ENCODE assay signal across 23 cellular contexts in the genomic region with DNA sequence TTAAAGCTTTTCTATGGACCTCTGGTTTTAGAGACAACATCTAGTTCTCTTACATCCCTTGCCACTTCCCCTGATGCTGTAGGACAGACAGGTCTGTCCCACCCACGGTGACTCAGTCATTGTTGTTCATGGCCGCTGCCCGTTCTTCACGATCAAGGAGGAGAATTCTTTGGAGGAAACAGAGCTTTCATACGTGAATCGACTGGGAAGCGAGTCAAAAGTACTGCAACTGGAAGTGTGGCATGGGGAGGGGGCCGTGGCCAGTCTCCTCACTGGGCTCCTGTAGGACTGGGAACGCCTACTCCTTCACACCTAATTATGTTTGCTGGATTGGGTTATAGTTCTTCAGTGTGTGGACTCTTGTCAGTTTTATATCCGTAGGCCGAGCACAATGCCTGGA. TPM values are rescaled to one million over a fixed set of nuclear protein-coding genes. Genes with fewer than 3 reads are reported as not detected.
DNase-seq lines count a peak whose midpoint lies in the region; ATAC-seq, FAIRE-seq and TF ChIP-seq lines count a peak whose summit lies in the region.
"Had no signal": no experiment of that assay in that cellular context is flagged by ENCODE, and none has a peak within 500 bp of the region (broad histone marks: within the 10 kb centered on the region; RNA-seq: fewer than 3 reads in every experiment).

No MANE protein-coding gene starts in this region.

- H3K4me3 Mint-ChIP-seq in astrocyte (ENCODE audit: unreplicated experiment) = no peak overlapping the region
- H3K4me3 Mint-ChIP-seq in activated CD4-positive, alpha-beta T cell treated with anti-CD3 and anti-CD28 coated beads for 36 hours = no peak overlapping the region
- H3K4me3 Mint-ChIP-seq: B cell; CD4-positive, alpha-beta T cell; GM23338 had no signal

- H3K4me1 Mint-ChIP-seq in astrocyte (ENCODE audit: low read depth, unreplicated experiment) = no peaks in the 10 kb centered on the region
- H3K4me1 Mint-ChIP-seq in activated CD4-positive, alpha-beta T cell treated with anti-CD3 and anti-CD28 coated beads for 36 hours = peaks cover under 1% of the 10 kb centered on the region

- CTCF ChIA-PET in endothelial cell of umbilical vein (lab: Charles Lee) = interaction anchor here (1.5 kb wide), 1 partner anchor 10 kb away, joined by 4 read pairs; no protein-coding TSS in a partner anchor
- CTCF ChIA-PET in activated CD4-positive, alpha-beta T cell treated with anti-CD3 and anti-CD28 coated beads for 36 hours (lab: Charles Lee) = interaction anchor here (1.3 kb wide), 1 partner anchor 19 kb away, joined by 3 read pairs; no protein-coding TSS in a partner anchor

- peaks cover 21% of the 10 kb centered on the region for H3K27me3 Mint-ChIP-seq in astrocyte (ENCODE audit: low read depth, unreplicated experiment)
- H3K27me3 Mint-ChIP-seq in activated CD4-positive, alpha-beta T cell treated with anti-CD3 and anti-CD28 coated beads for 36 hours = no peaks in the 10 kb centered on the region
- H3K27me3 Mint-ChIP-seq: B cell; CD4-positive, alpha-beta T cell had no signal

- H3K9me3 ChIP-seq in astrocyte (ENCODE audit: insufficient read depth, low read depth, low read length) (no peaks in the 10 kb centered on the region), endothelial cell of umbilical vein (replicated peaks; ENCODE audit: control insufficient read depth, insufficient read depth, low read length) (no peaks in the 10 kb centered on the region), sigmoid colon (no peaks in the 10 kb centered on the region), spleen (no peaks in the 10 kb centered on the region)
- H3K9me3 ChIP-seq: MG63 had no signal

- H3K4me3 ChIP-seq in astrocyte (ENCODE audit: insufficient read depth, low read depth, low read length) (no peak overlapping the region), endothelial cell of umbilical vein (replicated peaks in 1 of 3; ENCODE audit: insufficient read depth in 1 of 3, low read depth in 1 of 3, low read length in 3 of 3) (no peak overlapping the region), sigmoid colon (no peak overlapping the region), spleen (no peak overlapping the region)
- H3K4me3 ChIP-seq: GM23338, MG63 had no signal

- no peak for TF ChIP-seq EP300 in sigmoid colon (IDR thresholded peaks at IDR 0.05)

- H2AFZ ChIP-seq in astrocyte (ENCODE audit: low read depth, low read length) (peak overlapping the region; percentile 73), endothelial cell of umbilical vein (ENCODE audit: low read depth, low read length) (peak overlapping the region; percentile 44)
- H2AFZ ChIP-seq: GM23338 had no signal

- peak overlapping the region; percentile 64 for H3K4me2 ChIP-seq in astrocyte (ENCODE audit: low read length)
- no peak overlapping the region for H3K4me2 ChIP-seq in endothelial cell of umbilical vein (ENCODE audit: insufficient read depth, low read length)
- H3K4me2 ChIP-seq: GM23338, KMS-11 had no signal

- H3K9me3 Mint-ChIP-seq in astrocyte (ENCODE audit: unreplicated experiment) = no peaks in the 10 kb centered on the region
- H3K9me3 Mint-ChIP-seq in activated CD4-positive, alpha-beta T cell treated with anti-CD3 and anti-CD28 coated beads for 36 hours (ENCODE audit: low read depth) = no peaks in the 10 kb centered on the region
- H3K9me3 Mint-ChIP-seq: CD4-positive, alpha-beta T cell; GM23338 had no signal

- H3K4me1 ChIP-seq in astrocyte (ENCODE audit: insufficient read depth, low read length) (no peaks in the 10 kb centered on the region), endothelial cell of umbilical vein (ENCODE audit: control insufficient read depth, extremely low read depth, insufficient read depth, low read length) (peaks cover 2% of the 10 kb centered on the region), sigmoid colon (peaks cover 0 to 6% (median 3%) of the 10 kb centered on the region in 4 donors), spleen (peaks cover 0 to 21% (median 9%) of the 10 kb centered on the region in 6 donors)

- 88 to 91% methylated on average over 11 of the region's 11 CpGs for WGBS in sigmoid colon, 2 donors
- 74 to 83% (median 83%) methylated on average over 11 of the region's 11 CpGs for WGBS in spleen, 5 donors

- H3K27ac Mint-ChIP-seq in astrocyte (ENCODE audit: unreplicated experiment) = no peak overlapping the region
- no peak overlapping the region for H3K27ac Mint-ChIP-seq in activated CD4-positive, alpha-beta T cell treated with anti-CD3 and anti-CD28 coated beads for 36 hours
- H3K27ac Mint-ChIP-seq: B cell; CD4-positive, alpha-beta T cell; GM23338 had no signal

- intact Hi-C loops in endothelial cell of umbilical vein (cut with micrococcal nuclease) = no loop called here
- intact Hi-C loops in sigmoid colon (cut with DNase I) = no loop called here
- intact Hi-C loops in activated CD4-positive, alpha-beta T cell treated with anti-CD3 and anti-CD28 coated beads for 36 hours (cut with DNase I, micrococcal nuclease) = no loop called here
- intact Hi-C loops in spleen (cut with DNase I; ENCODE audit: low total_unique reads) = no loop called here

- FAIRE-seq in astrocyte (lab: Jason Lieb, UNC) = no peak
- no peak for FAIRE-seq in endothelial cell of umbilical vein (lab: Jason Lieb, UNC)
- FAIRE-seq: D721Med, G401.6, GM12891, GM19239 had no signal

- ATAC-seq in activated CD4-positive, alpha-beta T cell treated with anti-CD3 and anti-CD28 coated beads for 36 hours = no peak
- ATAC-seq: GM23338, Panc1 had no signal

- H3K27ac ChIP-seq in astrocyte (ENCODE audit: low read depth, low read length) = no peak overlapping the region
- H3K27ac ChIP-seq in endothelial cell of umbilical vein (ENCODE audit: insufficient read depth, low read depth, low read length) = no peak overlapping the region
- no peak overlapping the region for H3K27ac ChIP-seq in sigmoid colon
- no peak overlapping the region for H3K27ac ChIP-seq in spleen
- H3K27ac ChIP-seq: KMS-11 had no signal

- POLR2A ChIA-PET in endothelial cell of umbilical vein (lab: Charles Lee) = no interaction called here
- POLR2A ChIA-PET in activated CD4-positive, alpha-beta T cell treated with anti-CD3 and anti-CD28 coated beads for 36 hours (lab: Charles Lee) = no interaction called here

- dilution Hi-C loops in endothelial cell of umbilical vein (cut with MboI; ENCODE audit: extremely low pct_ligation_motif_present, low sequenced_read_pairs) = no loop called here

- H4K20me1 ChIP-seq in astrocyte (ENCODE audit: insufficient read depth, low read length) (no peaks in the 10 kb centered on the region), endothelial cell of umbilical vein (replicated peaks; ENCODE audit: control insufficient read depth, extremely low read depth, insufficient read depth, low read length) (no peaks in the 10 kb centered on the region)

- TF ChIP-seq POLR2A in endothelial cell of umbilical vein (IDR thresholded peaks at IDR 0.05; ENCODE audit: low read depth, low read length) (no peak), sigmoid colon (IDR thresholded peaks at IDR 0.05) (no peak), spleen (IDR thresholded peaks at IDR 0.05) (no peak)

- H3K27me3 ChIP-seq in astrocyte (ENCODE audit: insufficient read depth, low read length) (peaks cover 4% of the 10 kb centered on the region), endothelial cell of umbilical vein (ENCODE audit: control insufficient read depth in 2 of 2, insufficient read depth in 2 of 2, low read length in 2 of 2) (peaks cover 10 to 12% of the 10 kb centered on the region in 2 experiments), sigmoid colon (no peaks in the 10 kb centered on the region), spleen (replicated peaks in 1 of 7) (no peaks in the 10 kb centered on the region)

- H3K36me3 Mint-ChIP-seq in astrocyte (ENCODE audit: low read depth, unreplicated experiment) = no peaks in the 10 kb centered on the region
- H3K36me3 Mint-ChIP-seq in activated CD4-positive, alpha-beta T cell treated with anti-CD3 and anti-CD28 coated beads for 36 hours (ENCODE audit: low read depth) = no peaks in the 10 kb centered on the region

- BruUV-seq in endothelial cell of umbilical vein (replicated peaks; lab: Mats Ljungman, UMichigan) = no TSS peak

- TF ChIP-seq CTCF in astrocyte (IDR thresholded peaks at IDR 0.05; ENCODE audit: insufficient read depth, low read depth, low read length) (no peak), endothelial cell of umbilical vein (IDR thresholded peaks at IDR 0.05; ENCODE audit: extremely low read depth in 1 of 2, insufficient read depth in 1 of 2, low read depth in 1 of 2, low read length in 2 of 2) (no peak), sigmoid colon (IDR thresholded peaks at IDR 0.05) (no peak), spleen (IDR thresholded peaks at IDR 0.05 in 8 of 11, conservative IDR thresholded peaks at IDR 0.05 in 3 of 11) (no peak)

- H3K79me2 ChIP-seq in astrocyte (ENCODE audit: insufficient read depth, low read length) = no peaks in the 10 kb centered on the region
- H3K79me2 ChIP-seq in endothelial cell of umbilical vein (ENCODE audit: control insufficient read depth, insufficient read depth, low read length) = no peaks in the 10 kb centered on the region

- H3K36me3 ChIP-seq in astrocyte (ENCODE audit: insufficient read depth, low read length) (no peaks in the 10 kb centered on the region), endothelial cell of umbilical vein (ENCODE audit: control insufficient read depth in 2 of 2, extremely low read depth in 1 of 2, insufficient read depth in 2 of 2, low read length in 2 of 2) (no peaks in the 10 kb centered on the region), sigmoid colon (no peaks in the 10 kb centered on the region), spleen (no peaks in the 10 kb centered on the region)
- H3K36me3 ChIP-seq: MG63 had no signal

- H3K9ac ChIP-seq in astrocyte (ENCODE audit: low read length) (no peak overlapping the region), endothelial cell of umbilical vein (replicated peaks; ENCODE audit: extremely low read depth, insufficient read depth, low read length) (no peak overlapping the region)
- H3K9ac ChIP-seq: KMS-11 had no signal

- no peaks in the 10 kb centered on the region for H3K9me1 ChIP-seq in endothelial cell of umbilical vein (replicated peaks; ENCODE audit: control insufficient read depth, extremely low read depth, insufficient read depth, low read length)

- DNase-seq in HT-29 (ENCODE audit: low spot score) (peak; percentile 62), astrocyte (ENCODE audit: low read depth) (no peak), endothelial cell of umbilical vein (ENCODE audit: low read depth, low spot score) (peak; percentile 15), sigmoid colon (peak; percentile 13), spleen (no peak)
- DNase-seq in activated CD4-positive, alpha-beta T cell treated with anti-CD3 and anti-CD28 coated beads for 36 hours = no peak
- no peak for DNase-seq in central memory CD4-positive, alpha-beta T cell
- DNase-seq: CD4-positive, alpha-beta T cell; DMS79 treated with DMSO at 0.1 percent for 48 hours; MG63; NCI-H1105; NCI-H1694 treated with DMSO at 0.1 percent for 48 hours; NCI-H446; NCI-H774; Right ventricle myocardium superior had no signal

RNA-seq across cellular contexts. Expression of gene SLC37A1, which starts 4.4 kb away (rescaled TPM):
- total RNA-seq in HT-29 (2014; rRNA removed; shearing (Covaris generic)) = 96.0 and 102 TPM in 2 replicates
- total RNA-seq in astrocyte (5.8 and 6.9 TPM in 2 replicates), endothelial cell of umbilical vein (7.6 and 11.2 TPM in 2 replicates), sigmoid colon (1 to 10 TPM; 2.3 to 7.8 (median 5.0) TPM), spleen (10 to 100 TPM; 20.9 to 31.4 (median 24.5) TPM)
- polyA plus RNA-seq in endothelial cell of umbilical vein (4.6 and 4.7 TPM in 2 replicates), sigmoid colon (10 to 100 TPM; 21.0 to 98.5 (median 31.2) TPM), spleen (10 to 100 TPM in 1 of 3 donors, 1 to 10 TPM in 2; 6.9 to 12.0 (median 9.5) TPM)
- polyA plus RNA-seq in endothelial cell of umbilical vein (2011; cell fraction: cytosol; rRNA removed) = 4.1 and 5.0 TPM in 2 replicates
- 8.0 and 9.1 TPM in 2 replicates for polyA plus RNA-seq in endothelial cell of umbilical vein (2011; cell fraction: nucleus; rRNA removed)
- polyA plus RNA-seq in endothelial cell of umbilical vein (2012) = 9.5 and 16.5 TPM in 2 replicates
- polyA minus RNA-seq in endothelial cell of umbilical vein = 5.4 and 9.8 TPM in 2 replicates
- 7.1 TPM for polyA minus RNA-seq in endothelial cell of umbilical vein (2011; cell fraction: cytosol; rRNA and poly(A)+ RNA removed)
- polyA minus RNA-seq in endothelial cell of umbilical vein (2011; cell fraction: nucleus; rRNA and poly(A)+ RNA removed) = 6.2 and 9.9 TPM in 2 replicates
- 10 to 100 TPM; 18.2 to 19.3 TPM for total RNA-seq in activated CD4-positive, alpha-beta T cell treated with anti-CD3 and anti-CD28 coated beads for 36 hours

RNA-seq across cellular contexts. Expression of gene RSPH1, which starts 13.2 kb away (rescaled TPM):
- total RNA-seq in HT-29 (2014; rRNA removed; shearing (Covaris generic)) = 1.9 and 2.7 TPM in 2 replicates
- total RNA-seq in astrocyte (0.43 TPM in 1 of 2 replicates, not detected in the other), endothelial cell of umbilical vein (not detected in 2 replicates), sigmoid colon (1 to 10 TPM in 2 of 4 donors, not detected in 2; 1.2 TPM), spleen (under 1 TPM in 2 of 7 donors, not detected in 5; 0.25 to 0.33 TPM)
- polyA plus RNA-seq in endothelial cell of umbilical vein (0.08 TPM in 1 of 2 replicates, not detected in the other), sigmoid colon (10 to 100 TPM in 1 of 3 donors, 1 to 10 TPM in 2; 3.0 to 13.4 (median 8.8) TPM), spleen (under 1 TPM; 0.10 to 0.35 (median 0.26) TPM)
- polyA plus RNA-seq in endothelial cell of umbilical vein (2011; cell fraction: cytosol; rRNA removed) = 0.07 and 0.08 TPM in 2 replicates
- 0.13 and 0.20 TPM in 2 replicates for polyA plus RNA-seq in endothelial cell of umbilical vein (2011; cell fraction: nucleus; rRNA removed)
- 0.12 and 0.44 TPM in 2 replicates for polyA plus RNA-seq in endothelial cell of umbilical vein (2012)
- polyA minus RNA-seq in endothelial cell of umbilical vein = not detected in 2 replicates
- not detected for polyA minus RNA-seq in endothelial cell of umbilical vein (2011; cell fraction: cytosol; rRNA and poly(A)+ RNA removed)
- not detected in 2 replicates for polyA minus RNA-seq in endothelial cell of umbilical vein (2011; cell fraction: nucleus; rRNA and poly(A)+ RNA removed)
- under 1 TPM; 0.21 to 0.34 TPM for total RNA-seq in activated CD4-positive, alpha-beta T cell treated with anti-CD3 and anti-CD28 coated beads for 36 hours
- total RNA-seq: GM23338, Right ventricle myocardium superior had no signal

Comparison
In these comparisons a context has a peak if more than half of its experiments do, and no peak if none do; other contexts are left out.
1. DNase-seq: peak in HT-29 (single experiment), endothelial cell of umbilical vein (single experiment) and sigmoid colon (single experiment); none in astrocyte (single experiment), activated CD4-positive, alpha-beta T cell treated with anti-CD3 and anti-CD28 coated beads for 36 hours (single experiment), spleen (single experiment) and central memory CD4-positive, alpha-beta T cell (single experiment).